20 cellular contexts compared by ENCODE assay signal in the genomic region with DNA sequence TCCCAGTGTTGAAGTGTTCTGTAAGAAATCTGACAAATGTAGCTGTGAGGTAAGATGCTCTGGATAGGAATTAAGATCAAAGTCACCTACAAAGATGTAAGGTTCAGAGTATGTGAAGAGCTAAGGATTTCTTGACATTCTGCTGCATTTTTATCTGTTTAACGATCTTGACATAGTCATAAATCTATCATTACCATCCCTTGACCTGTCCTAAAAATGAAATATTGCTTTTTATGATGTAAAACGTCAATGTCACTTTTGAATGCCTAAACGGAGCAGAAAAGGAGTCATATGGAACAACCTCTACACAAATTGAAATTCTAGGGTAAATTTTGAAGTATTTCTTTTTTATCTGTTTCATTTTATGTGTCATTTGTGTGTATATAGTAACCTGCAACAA.
DNase-seq lines count a peak whose midpoint lies in the region; ATAC-seq, FAIRE-seq and TF ChIP-seq lines count a peak whose summit lies in the region.
"Had no signal": no experiment of that assay in that cellular context is flagged by ENCODE, and none has a peak within 500 bp of the region (broad histone marks: within the 10 kb centered on the region; RNA-seq: fewer than 3 reads in every experiment).

No MANE protein-coding gene starts in this region.

- no peak for ATAC-seq in GM18502 (IDR thresholded peaks at IDR 0.05; ENCODE audit: poor library complexity, unreplicated experiment)
- ATAC-seq: CD8-positive, alpha-beta T cell had no signal

- no peaks in the 10 kb centered on the region for H3K79me2 ChIP-seq in endothelial cell of umbilical vein (ENCODE audit: control insufficient read depth, insufficient read depth, low read length)

- no peak for TF ChIP-seq POLR2A in endothelial cell of umbilical vein (IDR thresholded peaks at IDR 0.05; ENCODE audit: low read depth, low read length)

- H3K9me1 ChIP-seq in endothelial cell of umbilical vein (replicated peaks; ENCODE audit: control insufficient read depth, extremely low read depth, insufficient read depth, low read length) = no peaks in the 10 kb centered on the region

- BruUV-seq in endothelial cell of umbilical vein (replicated peaks; lab: Mats Ljungman, UMichigan) = no TSS peak

- peak; percentile 31 for FAIRE-seq in endothelial cell of umbilical vein (lab: Jason Lieb, UNC)
- FAIRE-seq: GM12892, GM19239, H1 had no signal

- H3K27ac ChIP-seq in endothelial cell of umbilical vein (ENCODE audit: insufficient read depth, low read depth, low read length) = no peak overlapping the region
- H3K27ac ChIP-seq: BLaER1, C4-2B, GM23248 had no signal

- H4K20me1 ChIP-seq in endothelial cell of umbilical vein (replicated peaks; ENCODE audit: control insufficient read depth, extremely low read depth, insufficient read depth, low read length) = no peaks in the 10 kb centered on the region
- H4K20me1 ChIP-seq: BLaER1 had no signal

- no peak overlapping the region for H3K9ac ChIP-seq in endothelial cell of umbilical vein (replicated peaks; ENCODE audit: extremely low read depth, insufficient read depth, low read length)
- H3K9ac ChIP-seq: BLaER1, GM23248 had no signal

- H3K4me2 ChIP-seq in endothelial cell of umbilical vein (ENCODE audit: insufficient read depth, low read length) = no peak overlapping the region
- H3K4me2 ChIP-seq: BLaER1 had no signal

- POLR2A ChIA-PET in HEK293T (lab: Yijun Ruan, JAX) = no interaction called here
- POLR2A ChIA-PET in endothelial cell of umbilical vein (lab: Charles Lee) = no interaction called here

- no peak for TF ChIP-seq CTCF in endothelial cell of umbilical vein (IDR thresholded peaks at IDR 0.05; ENCODE audit: extremely low read depth in 1 of 2, insufficient read depth in 1 of 2, low read depth in 1 of 2, low read length in 2 of 2)

- H2AFZ ChIP-seq in endothelial cell of umbilical vein (ENCODE audit: low read depth, low read length) = no peak overlapping the region
- H2AFZ ChIP-seq: GM23248 had no signal

- DNase-seq in HEK293T (ENCODE audit: extremely low spot score) (no peak), SK-N-DZ (ENCODE audit: low spot score) (peak; percentile 12), endothelial cell of umbilical vein (ENCODE audit: low read depth, low spot score) (no peak), NCI-H526 treated with DMSO at 0.1 percent for 48 hours (lab: John Stamatoyannopoulos, UW) (no peak)
- DNase-seq in stimulated activated naive CD4-positive, alpha-beta T cell (lab: John Stamatoyannopoulos, UW) = no peak
- DNase-seq: 8988T; Caco-2; CD4-positive, CD25-positive, alpha-beta regulatory T cell; CD8-positive, alpha-beta T cell; DMS153; DND-41; GM23248; H7; HCEC 1CT had no signal

- no peaks in the 10 kb centered on the region for H3K27me3 ChIP-seq in endothelial cell of umbilical vein (ENCODE audit: control insufficient read depth in 2 of 2, insufficient read depth in 2 of 2, low read length in 2 of 2)
- H3K27me3 ChIP-seq: BLaER1 had no signal

- no peaks in the 10 kb centered on the region for H3K36me3 ChIP-seq in endothelial cell of umbilical vein (ENCODE audit: control insufficient read depth in 2 of 2, extremely low read depth in 1 of 2, insufficient read depth in 2 of 2, low read length in 2 of 2)
- H3K36me3 ChIP-seq: BLaER1 had no signal

- peaks cover 4% of the 10 kb centered on the region for H3K9me3 ChIP-seq in endothelial cell of umbilical vein (replicated peaks; ENCODE audit: control insufficient read depth, insufficient read depth, low read length)
- H3K9me3 ChIP-seq: BLaER1, Caco-2 had no signal

- intact Hi-C loops in endothelial cell of umbilical vein (cut with micrococcal nuclease) = no loop called here

- CTCF ChIA-PET in HEK293T (lab: Yijun Ruan, JAX) = no interaction called here
- CTCF ChIA-PET in endothelial cell of umbilical vein (lab: Charles Lee) = no interaction called here

- no peak overlapping the region for H3K4me3 ChIP-seq in endothelial cell of umbilical vein (replicated peaks in 1 of 3; ENCODE audit: insufficient read depth in 1 of 3, low read depth in 1 of 3, low read length in 3 of 3)
- H3K4me3 ChIP-seq: BLaER1, GM23248 had no signal

- dilution Hi-C loops in endothelial cell of umbilical vein (cut with MboI; ENCODE audit: extremely low pct_ligation_motif_present, low sequenced_read_pairs) = no loop called here

- no peaks in the 10 kb centered on the region for H3K4me1 ChIP-seq in endothelial cell of umbilical vein (ENCODE audit: control insufficient read depth, extremely low read depth, insufficient read depth, low read length)
- H3K4me1 ChIP-seq: BLaER1, Caco-2 had no signal

TF ChIP-seq in HEK293T, 16 proteins besides CTCF, POLR2A, EP300 and RAD21:
- TF ChIP-seq, protein P1, sequence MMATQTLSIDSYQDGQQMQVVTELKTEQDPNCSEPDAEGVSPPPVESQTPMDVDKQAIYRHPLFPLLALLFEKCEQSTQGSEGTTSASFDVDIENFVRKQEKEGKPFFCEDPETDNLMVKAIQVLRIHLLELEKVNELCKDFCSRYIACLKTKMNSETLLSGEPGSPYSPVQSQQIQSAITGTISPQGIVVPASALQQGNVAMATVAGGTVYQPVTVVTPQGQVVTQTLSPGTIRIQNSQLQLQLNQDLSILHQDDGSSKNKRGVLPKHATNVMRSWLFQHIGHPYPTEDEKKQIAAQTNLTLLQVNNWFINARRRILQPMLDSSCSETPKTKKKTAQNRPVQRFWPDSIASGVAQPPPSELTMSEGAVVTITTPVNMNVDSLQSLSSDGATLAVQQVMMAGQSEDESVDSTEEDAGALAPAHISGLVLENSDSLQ (IDR thresholded peaks at IDR 0.05) = peak; percentile 86
- no peak for TF ChIP-seq SUZ12 (IDR thresholded peaks at IDR 0.05)

TF ChIP-seq in endothelial cell of umbilical vein, 7 proteins besides CTCF, POLR2A, EP300 and RAD21:
- TF ChIP-seq EZH2 (IDR thresholded peaks at IDR 0.05; ENCODE audit: borderline replicate concordance, low read depth, low read length, severe bottlenecking) (no peak), FOS (IDR thresholded peaks at IDR 0.05; ENCODE audit: borderline replicate concordance, insufficient read depth, low read length) (no peak), POLR2AphosphoS5 (IDR thresholded peaks at IDR 0.05; ENCODE audit: insufficient read depth, low read depth, low read length) (no peak), GATA2 (IDR thresholded peaks at IDR 0.05; ENCODE audit: insufficient read depth, insufficient read length, low read depth, low read length) (no peak), MYC (IDR thresholded peaks at IDR 0.05; ENCODE audit: low read depth, low read length) (no peak), JUN (IDR thresholded peaks at IDR 0.05; ENCODE audit: borderline replicate concordance, insufficient read depth, insufficient read length, low read depth) (no peak)
- TF ChIP-seq, protein P2, sequence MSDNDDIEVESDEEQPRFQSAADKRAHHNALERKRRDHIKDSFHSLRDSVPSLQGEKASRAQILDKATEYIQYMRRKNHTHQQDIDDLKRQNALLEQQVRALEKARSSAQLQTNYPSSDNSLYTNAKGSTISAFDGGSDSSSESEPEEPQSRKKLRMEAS (IDR thresholded peaks at IDR 0.05; ENCODE audit: insufficient read depth, insufficient read length) = no peak
